ENCODE assay signal across 6 cellular contexts in genomic region chr7:2493765-2494164, GRCh38. TPM values are rescaled to one million over a fixed set of nuclear protein-coding genes. Genes with fewer than 3 reads are reported as not detected.
"Had no signal": no experiment of that assay in that cellular context is flagged by ENCODE, and none has a peak within 500 bp of the region (broad histone marks: within the 10 kb centered on the region; RNA-seq: fewer than 3 reads in every experiment).

No MANE protein-coding gene starts in this region.

RNA-seq across cellular contexts. Expression of gene GRIFIN, which starts 17.6 kb away (rescaled TPM):
- total RNA-seq: HepG2, HT-29, K562, M059J, SK-MEL-5 had no signal
- polyA plus RNA-seq: HepG2, IgD-negative memory B cell, K562 had no signal
